8 cellular contexts compared by ENCODE assay signal in the genomic region with DNA sequence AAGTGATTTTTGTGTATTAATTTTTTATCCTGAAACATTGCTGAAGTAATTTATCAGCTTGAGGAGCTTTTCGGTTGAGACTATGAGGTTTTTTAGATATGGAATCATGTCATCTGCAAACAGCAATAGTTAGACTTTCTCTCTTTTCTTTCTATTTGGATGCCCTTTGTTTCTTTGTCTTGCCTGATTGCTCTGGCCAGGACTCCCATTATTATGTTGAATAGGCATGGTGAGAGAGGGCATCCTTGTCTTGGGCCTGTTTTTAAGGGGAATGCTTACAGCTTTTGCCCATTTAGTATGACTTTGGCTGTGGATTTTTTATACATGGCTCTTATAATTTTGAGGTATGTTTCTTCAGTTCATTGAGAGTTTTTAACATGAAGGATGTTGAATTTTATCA.
"Had no signal": no experiment of that assay in that cellular context is flagged by ENCODE, and none has a peak within 500 bp of the region (broad histone marks: within the 10 kb centered on the region; RNA-seq: fewer than 3 reads in every experiment).

No MANE protein-coding gene starts in this region.

- H3K4me3 ChIP-seq: GM12878 had no signal

- FAIRE-seq: G401.6, GM12878, GM12891, GM12892, GM18507, GM19239 had no signal

- DNase-seq: GDM1, GF-D8 had no signal

- ATAC-seq: GM12878 had no signal
